Comparison of ENCODE assay signal across 5 cellular contexts in the genomic region with DNA sequence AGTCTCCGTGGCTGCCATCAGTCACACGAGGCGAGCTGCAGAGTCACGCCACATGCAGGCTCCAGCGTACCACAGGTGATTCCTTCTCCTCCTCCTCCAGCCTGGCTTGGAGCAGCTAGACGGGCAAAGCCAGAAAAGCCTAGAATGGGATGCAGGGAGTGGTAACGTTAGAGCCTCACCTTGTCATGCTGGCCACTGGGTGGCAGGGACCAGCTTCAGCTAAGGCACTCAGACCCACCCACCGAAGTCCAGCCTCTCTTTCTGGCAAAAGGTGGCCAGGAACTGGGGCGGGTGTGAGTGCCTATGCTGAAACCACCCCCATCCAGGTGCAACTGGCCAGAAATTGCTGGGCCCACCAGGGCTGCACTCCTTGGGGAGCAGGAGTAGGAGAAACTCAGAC. TPM values are rescaled to one million over a fixed set of nuclear protein-coding genes. Genes with fewer than 3 reads are reported as not detected.
"Had no signal": no experiment of that assay in that cellular context is flagged by ENCODE, and none has a peak within 500 bp of the region (broad histone marks: within the 10 kb centered on the region; RNA-seq: fewer than 3 reads in every experiment).

No MANE protein-coding gene starts in this region.

RNA-seq across cellular contexts. Expression of a gene that starts 1.3 kb away (rescaled TPM):
- total RNA-seq: LHCN-M2, MCF 10A, PC-9, SK-MEL-5 had no signal
- polyA plus RNA-seq: SK-N-SH had no signal

RNA-seq across cellular contexts. Expression of a gene that starts 17.2 kb away (rescaled TPM):
- total RNA-seq: MCF 10A had no signal
